Comparison of ENCODE assay signal across 1 cellular context in the genomic region with DNA sequence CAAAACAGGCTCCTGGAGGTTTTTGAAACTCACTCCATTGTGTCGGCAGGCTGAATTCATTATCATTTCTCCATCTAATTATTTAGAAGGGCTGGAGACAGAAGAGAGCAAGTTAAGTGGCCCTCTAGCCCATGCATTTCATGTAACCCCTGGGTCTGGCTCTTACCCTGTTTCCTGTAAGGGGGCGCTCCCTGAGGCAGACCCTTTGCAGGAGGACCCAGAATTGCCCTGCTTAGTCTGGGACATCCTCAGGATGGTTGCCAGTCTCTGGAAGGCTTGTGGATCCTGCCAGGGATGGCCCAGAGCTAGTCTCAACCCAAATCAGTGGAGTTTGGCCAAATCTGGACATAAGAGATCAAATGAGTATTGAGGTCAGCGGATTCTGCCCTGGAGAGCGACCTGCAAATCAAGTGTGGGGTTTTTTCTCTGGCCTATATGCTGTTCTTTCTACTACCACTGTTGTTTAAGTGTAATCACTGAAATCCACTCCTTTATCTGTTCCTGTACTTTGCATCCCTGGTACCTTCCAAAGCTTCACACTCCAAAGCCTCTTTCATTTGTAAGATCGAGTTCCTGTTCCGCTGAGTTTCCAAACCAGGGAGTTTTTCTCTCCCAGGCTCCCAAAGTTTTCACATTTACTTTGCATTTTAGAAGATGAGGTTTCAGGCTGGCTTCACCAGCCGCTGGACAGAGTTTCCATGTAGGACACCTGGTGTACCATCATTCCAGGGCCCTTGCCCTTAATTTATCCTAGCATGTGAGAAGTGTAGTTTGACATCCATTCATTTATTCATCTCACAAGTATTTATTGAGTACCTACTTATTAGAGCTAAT.
TF ChIP-seq lines count a peak whose summit lies in the region.

No MANE protein-coding gene starts in this region.

TF ChIP-seq in HCT116, 20 proteins besides CTCF, POLR2A, EP300 and RAD21 (continued from another document):
- TF ChIP-seq, protein P1, sequence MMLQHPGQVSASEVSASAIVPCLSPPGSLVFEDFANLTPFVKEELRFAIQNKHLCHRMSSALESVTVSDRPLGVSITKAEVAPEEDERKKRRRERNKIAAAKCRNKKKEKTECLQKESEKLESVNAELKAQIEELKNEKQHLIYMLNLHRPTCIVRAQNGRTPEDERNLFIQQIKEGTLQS (IDR thresholded peaks at IDR 0.05): no peak
- TF ChIP-seq, protein P2, sequence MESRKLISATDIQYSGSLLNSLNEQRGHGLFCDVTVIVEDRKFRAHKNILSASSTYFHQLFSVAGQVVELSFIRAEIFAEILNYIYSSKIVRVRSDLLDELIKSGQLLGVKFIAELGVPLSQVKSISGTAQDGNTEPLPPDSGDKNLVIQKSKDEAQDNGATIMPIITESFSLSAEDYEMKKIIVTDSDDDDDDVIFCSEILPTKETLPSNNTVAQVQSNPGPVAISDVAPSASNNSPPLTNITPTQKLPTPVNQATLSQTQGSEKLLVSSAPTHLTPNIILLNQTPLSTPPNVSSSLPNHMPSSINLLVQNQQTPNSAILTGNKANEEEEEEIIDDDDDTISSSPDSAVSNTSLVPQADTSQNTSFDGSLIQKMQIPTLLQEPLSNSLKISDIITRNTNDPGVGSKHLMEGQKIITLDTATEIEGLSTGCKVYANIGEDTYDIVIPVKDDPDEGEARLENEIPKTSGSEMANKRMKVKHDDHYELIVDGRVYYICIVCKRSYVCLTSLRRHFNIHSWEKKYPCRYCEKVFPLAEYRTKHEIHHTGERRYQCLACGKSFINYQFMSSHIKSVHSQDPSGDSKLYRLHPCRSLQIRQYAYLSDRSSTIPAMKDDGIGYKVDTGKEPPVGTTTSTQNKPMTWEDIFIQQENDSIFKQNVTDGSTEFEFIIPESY (IDR thresholded peaks at IDR 0.05; ENCODE audit: extremely low read depth, insufficient replicate concordance, low read length): no peak
- no peak for TF ChIP-seq TCF7L2 (IDR thresholded peaks at IDR 0.05; ENCODE audit: borderline replicate concordance, extremely low read depth, insufficient read depth, insufficient read length)
- no peak for TF ChIP-seq ELF1 (IDR thresholded peaks at IDR 0.05; ENCODE audit: borderline replicate concordance, low read depth)
TF ChIP-seq in HCT116: peak in this region for 0.
